Comparison of ENCODE assay signal across 14 cellular contexts in genomic region chr17:82933911-82934310, GRCh38.
A peak's percentile ranks its signal among the peaks of the same experiment; 100 is the strongest.
DNase-seq lines count a peak whose midpoint lies in the region; ATAC-seq and TF ChIP-seq lines count a peak whose summit lies in the region.
"Had no signal": no experiment of that assay in that cellular context is flagged by ENCODE, and none has a peak within 500 bp of the region (broad histone marks: within the 10 kb centered on the region; RNA-seq: fewer than 3 reads in every experiment).

No MANE protein-coding gene starts in this region.

- peaks cover 0 to 67% (median 0%) of the 10 kb centered on the region in 3 donors for H3K36me3 ChIP-seq in Peyer's patch

- no peak for TF ChIP-seq POLR2A in Peyer's patch (IDR thresholded peaks at IDR 0.05)

- no peaks in the 10 kb centered on the region for H3K9me3 ChIP-seq in Peyer's patch
- H3K9me3 ChIP-seq: gastrocnemius medialis had no signal

- H3K27me3 ChIP-seq in Peyer's patch (no peaks in the 10 kb centered on the region), foreskin keratinocyte (no peaks in the 10 kb centered on the region)
- H3K27me3 ChIP-seq: gastrocnemius medialis had no signal

- H3K27ac ChIP-seq in Peyer's patch (no peak overlapping the region), foreskin keratinocyte (no peak overlapping the region)
- H3K27ac ChIP-seq: gastrocnemius medialis had no signal

- in situ Hi-C loops in G401 (cut with HindIII; ENCODE audit: low sequenced_read_pairs), result no loop called here

- DNase-seq in G401 (ENCODE audit: low spot score) (peak; percentile 76), Peyer's patch (peak in 2 of 3 donors; percentile 32 to 47), foreskin keratinocyte (no peak), posterior vena cava (ENCODE audit: low spot score) (peak; percentile 77), HT-29 (ENCODE audit: low spot score) (no peak), HUDEP-2 (lab: John Stamatoyannopoulos, UW; ENCODE audit: unreplicated experiment in 76 of 76) (no peak)
- DNase-seq: AML-193, NCI-H1105 treated with DMSO at 0.1 percent for 48 hours, NCI-H2171 treated with DMSO at 0.1 percent for 48 hours, SHP77 treated with DMSO at 0.1 percent for 48 hours had no signal

- TF ChIP-seq CTCF in Peyer's patch (IDR thresholded peaks at IDR 0.05) (no peak), foreskin keratinocyte (conservative IDR thresholded peaks at IDR 0.05) (peak; percentile 26)

- H3K4me3 ChIP-seq in Peyer's patch, result no peak overlapping the region
- H3K4me3 ChIP-seq: gastrocnemius medialis, smooth muscle cell had no signal

- H3K4me1 ChIP-seq in Peyer's patch, result peaks cover 0 to 3% (median 0%) of the 10 kb centered on the region in 4 donors
- no peaks in the 10 kb centered on the region for H3K4me1 ChIP-seq in foreskin keratinocyte

- intact Hi-C loops in posterior vena cava (cut with DNase I), result no loop called here

- ATAC-seq in foreskin keratinocyte, result no peak
- no peak for ATAC-seq in GM19351 (IDR thresholded peaks at IDR 0.05; ENCODE audit: unreplicated experiment)
- ATAC-seq: activated naive CD4-positive, alpha-beta T cell treated with anti-CD3 and anti-CD28 coated beads, Interleukin-2, amount 50 U/mL, for 72 hours; gastrocnemius medialis had no signal

Comparison
In these comparisons a context has a peak if more than half of its experiments do, and no peak if none do; other contexts are left out.
1. DNase-seq: peak in G401 (single experiment), Peyer's patch (2 of 3) and posterior vena cava (single experiment); none in foreskin keratinocyte (0 of 2), HT-29 (single experiment) and HUDEP-2 (0 of 76).